8 cellular contexts compared by ENCODE assay signal in genomic region chr3:168095611-168096209, GRCh38. TPM values are rescaled to one million over a fixed set of nuclear protein-coding genes. Genes with fewer than 3 reads are reported as not detected.
DNase-seq lines count a peak whose midpoint lies in the region; ATAC-seq, FAIRE-seq and TF ChIP-seq lines count a peak whose summit lies in the region.

Gene GOLIM4 (minus strand): TSS chr3:168095924. CDS start chr3:168095285, 639 bp downstream.

- H3K27ac ChIP-seq in brain microvascular endothelial cell: peak within 1 kb of the TSS; percentile 86

- H3K27me3 ChIP-seq in brain microvascular endothelial cell (replicated peaks): no peaks in the 10 kb centered on the region

- intact Hi-C loops in sciatic nerve (cut with DNase I): loop anchor here (10.0 kb wide), 1 partner anchor 51 kb away; no protein-coding TSS in a partner anchor

- H3K4me3 ChIP-seq in brain microvascular endothelial cell (ENCODE audit: low read depth, low read length) (peak within 1 kb of the TSS; percentile 91), iPS-11a (ENCODE audit: low read depth, low read length) (peak within 1 kb of the TSS; percentile 85)

- peak; percentile 77 for ATAC-seq in HG02938 (IDR thresholded peaks at IDR 0.05; ENCODE audit: unreplicated experiment)
- ATAC-seq in sciatic nerve: peak; percentile 98

- DNase-seq in GM18507 (ENCODE audit: extremely low spot score, insufficient read length, low read depth) (peak; percentile 81), NCI-H187 (lab: John Stamatoyannopoulos, UW) (peak; percentile 84 to 86), T-helper 2 cell (peak in 3 of 5 experiments; percentile 1 to 37 (median 30)), brain microvascular endothelial cell (peak; percentile 96), sciatic nerve (ENCODE audit: low spot score) (peak; percentile 95)

- FAIRE-seq in A204.1 (lab: Jason Lieb, UNC) (peak; percentile 91), GM18507 (lab: Jason Lieb, UNC) (peak; percentile 97)

- H3K36me3 ChIP-seq in brain microvascular endothelial cell (replicated peaks): no peaks in the 10 kb centered on the region

- in situ Hi-C loops in brain microvascular endothelial cell (cut with HindIII; ENCODE audit: low pct_ligation_motif_present, low sequenced_read_pairs): no loop called here

- peak; percentile 24 for TF ChIP-seq CTCF in brain microvascular endothelial cell (IDR thresholded peaks at IDR 0.05; ENCODE audit: low read depth, low read length, missing control alignments)

RNA-seq across cellular contexts. Expression of gene GOLIM4, which starts in this region (rescaled TPM):
- 48.9 TPM for total RNA-seq in sciatic nerve

Comparison
In these comparisons a context has a peak if more than half of its experiments do, and no peak if none do; other contexts are left out.
1. Peak in every context shown above with its lines: DNase-seq, ATAC-seq, H3K4me3 ChIP-seq and H3K27ac ChIP-seq.
2. DNase-seq: peak in every context shown above with its lines; median percentile 96 in brain microvascular endothelial cell; 95 in sciatic nerve; 85 in NCI-H187; 81 in GM18507; 30 in T-helper 2 cell.